In the genomic region with DNA sequence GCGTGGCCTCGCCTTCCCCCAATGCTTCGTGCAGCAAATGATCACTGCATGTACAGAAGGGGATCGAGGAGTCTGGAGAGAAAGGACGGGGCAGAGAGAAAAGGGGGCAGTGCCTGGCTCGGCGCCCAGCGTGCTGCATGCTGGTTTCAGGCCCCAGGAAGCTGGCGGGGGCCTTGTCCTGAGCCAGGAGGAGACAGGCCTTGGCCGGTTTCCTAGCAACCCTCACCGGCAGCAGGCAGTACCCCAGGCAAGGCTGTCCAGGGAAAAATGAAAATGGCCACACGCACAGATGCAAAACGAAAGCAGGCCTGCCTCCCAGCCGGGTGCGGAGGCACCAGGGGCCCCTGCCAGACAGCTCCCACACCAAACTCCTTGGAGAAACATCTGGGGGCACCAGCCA, we compare ENCODE assay signal across 10 cellular contexts.
A peak's percentile ranks its signal among the peaks of the same experiment; 100 is the strongest.
DNase-seq lines count a peak whose midpoint lies in the region; TF ChIP-seq lines count a peak whose summit lies in the region.
"Had no signal": no experiment of that assay in that cellular context is flagged by ENCODE, and none has a peak within 500 bp of the region (broad histone marks: within the 10 kb centered on the region; RNA-seq: fewer than 3 reads in every experiment).

No MANE protein-coding gene starts in this region.

- peak overlapping the region in 3 of 4 donors; percentile 19 to 63 (median 62) for H3K27ac ChIP-seq in sigmoid colon
- H3K27ac ChIP-seq in OCI-LY7 (ENCODE audit: low read depth, low read length, poor library complexity, severe bottlenecking) = no peak overlapping the region

- POLR2A ChIA-PET in OCI-LY7 (lab: Charles Lee) = interaction anchor here (0.6 kb wide), 1 partner anchor 31 kb away, joined by 5 read pairs; no protein-coding TSS in a partner anchor

- TF ChIP-seq CTCF in fibroblast of the aortic adventitia (IDR thresholded peaks at IDR 0.05; ENCODE audit: insufficient read depth, low read length) (no peak), sigmoid colon (IDR thresholded peaks at IDR 0.05) (no peak), OCI-LY7 (conservative IDR thresholded peaks at IDR 0.05; ENCODE audit: low read length) (no peak), GM10266 (IDR thresholded peaks at IDR 0.05; ENCODE audit: control insufficient read depth, insufficient read depth, low read depth, missing control alignments) (no peak), lower leg skin (IDR thresholded peaks at IDR 0.05) (no peak)

- H2AFZ ChIP-seq in OCI-LY7 (ENCODE audit: low read length) = no peak overlapping the region

- intact Hi-C loops in sigmoid colon (cut with DNase I) = no loop called here
- intact Hi-C loops in OCI-LY7 (cut with micrococcal nuclease; ENCODE audit: unreplicated experiment) = no loop called here
- intact Hi-C loops in lower leg skin (cut with DNase I; ENCODE audit: low total_unique reads) = no loop called here

- TF ChIP-seq POLR2A in sigmoid colon (IDR thresholded peaks at IDR 0.05) (no peak), lower leg skin (IDR thresholded peaks at IDR 0.05) (no peak)

- H3K4me3 ChIP-seq in fibroblast of the aortic adventitia (ENCODE audit: low read depth, low read length) = peak overlapping the region; percentile 41
- peak overlapping the region in 3 of 4 donors; percentile 21 to 39 (median 28) for H3K4me3 ChIP-seq in sigmoid colon
- no peak overlapping the region for H3K4me3 ChIP-seq in OCI-LY7 (ENCODE audit: low read depth, low read length, poor library complexity, severe bottlenecking)
- no peak overlapping the region for H3K4me3 ChIP-seq in lower leg skin (ENCODE audit: low read depth, poor library complexity, severe bottlenecking)

- WGBS in sigmoid colon, 2 donors = 72 to 84% methylated on average over 15 of the region's 15 CpGs
- WGBS in lower leg skin, 2 donors = 73 to 80% methylated on average over 12 to 15 of the region's 15 CpGs

- no peak overlapping the region for H3K4me2 ChIP-seq in OCI-LY7 (ENCODE audit: low read length)

- no peaks in the 10 kb centered on the region for H3K79me2 ChIP-seq in OCI-LY7 (ENCODE audit: insufficient read depth, low read depth, low read length)

- no peaks in the 10 kb centered on the region for H3K9me3 ChIP-seq in sigmoid colon
- no peaks in the 10 kb centered on the region for H3K9me3 ChIP-seq in OCI-LY7 (ENCODE audit: low read length)

- CTCF ChIA-PET in OCI-LY7 (lab: Charles Lee; ENCODE audit: unreplicated experiment) = no interaction called here

- no peaks in the 10 kb centered on the region for H4K20me1 ChIP-seq in OCI-LY7 (ENCODE audit: insufficient read depth, low read length)

- DNase-seq in NCI-H146 (lab: John Stamatoyannopoulos, UW) (peak; percentile 15), NCI-H146 treated with DMSO at 0.1 percent for 48 hours (lab: John Stamatoyannopoulos, UW; ENCODE audit: unreplicated experiment) (no peak), SK-N-DZ (ENCODE audit: low spot score) (peak; percentile 38), fibroblast of the aortic adventitia (ENCODE audit: low read depth) (peak; percentile 36), sigmoid colon (peak; percentile 69), OCI-LY7 (ENCODE audit: low spot score) (no peak), GM10266 (ENCODE audit: extremely low spot score) (no peak), lower leg skin (ENCODE audit: low spot score in 2 of 2) (no peak)
- DNase-seq: ACHN, dermis blood vessel endothelial cell had no signal

- no peaks in the 10 kb centered on the region for H3K27me3 ChIP-seq in sigmoid colon

- no peaks in the 10 kb centered on the region for H3K9me2 ChIP-seq in OCI-LY7 (ENCODE audit: insufficient read depth, low read length)

- BruUV-seq in OCI-LY7 (replicated peaks; lab: Mats Ljungman, UMichigan) = no TSS peak

- no peak for TF ChIP-seq EP300 in sigmoid colon (IDR thresholded peaks at IDR 0.05)

- no peaks in the 10 kb centered on the region for H3K36me3 ChIP-seq in sigmoid colon
- no peaks in the 10 kb centered on the region for H3K36me3 ChIP-seq in OCI-LY7 (ENCODE audit: insufficient read depth, low read length)

- peaks cover 0 to 25% (median 20%) of the 10 kb centered on the region in 4 donors for H3K4me1 ChIP-seq in sigmoid colon
- no peaks in the 10 kb centered on the region for H3K4me1 ChIP-seq in OCI-LY7 (ENCODE audit: insufficient read depth, low read length, poor library complexity, severe bottlenecking)

Comparison
In these comparisons a context has a peak if more than half of its experiments do, and no peak if none do; other contexts are left out.
1. DNase-seq: peak in NCI-H146 (single experiment), SK-N-DZ (single experiment), fibroblast of the aortic adventitia (single experiment) and sigmoid colon (single experiment); none in NCI-H146 treated with DMSO at 0.1 percent for 48 hours (single experiment), OCI-LY7 (single experiment), GM10266 (single experiment) and lower leg skin (0 of 2).
2. H3K4me3 ChIP-seq: peak in fibroblast of the aortic adventitia (single experiment) and sigmoid colon (3 of 4); none in OCI-LY7 (single experiment) and lower leg skin (single experiment).